In the genomic region with DNA sequence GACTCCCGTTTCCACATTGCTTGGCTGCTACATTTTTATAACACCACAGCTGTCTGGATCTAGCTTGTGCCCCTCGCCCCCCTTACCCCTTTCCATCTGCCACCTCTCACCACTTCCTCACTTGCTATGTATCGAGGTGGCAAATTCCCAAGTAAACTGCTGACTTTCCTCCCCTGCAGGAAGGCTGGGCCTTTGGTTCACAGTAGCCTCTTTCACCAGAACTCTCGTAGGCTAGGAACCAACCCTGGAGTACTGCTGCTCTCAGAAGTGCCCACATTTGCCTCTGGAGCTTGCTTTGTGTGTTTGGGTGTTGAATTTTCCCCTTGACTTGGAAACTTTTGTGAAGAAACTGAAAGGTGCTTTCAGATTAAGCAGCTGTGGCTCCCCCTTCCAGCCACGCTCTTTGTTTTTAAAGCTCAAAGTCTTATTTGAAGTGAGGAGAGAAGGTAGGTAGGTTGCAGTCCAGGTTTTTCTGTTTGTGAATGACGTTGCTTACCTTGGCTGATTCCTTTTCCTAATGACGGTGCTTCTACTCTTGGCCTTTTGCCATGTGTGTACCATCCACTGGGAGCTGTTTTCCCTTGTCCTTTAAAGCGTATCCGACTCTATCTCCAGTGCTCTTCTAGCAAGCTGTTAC, we compare ENCODE assay signal across 8 cellular contexts.
DNase-seq lines count a peak whose midpoint lies in the region; ATAC-seq and TF ChIP-seq lines count a peak whose summit lies in the region.

No MANE protein-coding gene starts in this region.

- H3K4me3 ChIP-seq in LNCaP clone FGC (ENCODE audit: low read depth, low read length): no peak overlapping the region
- H3K4me3 ChIP-seq in stomach: peak overlapping the region in 1 of 4 donors; percentile 6
- H3K4me3 ChIP-seq in brain microvascular endothelial cell (ENCODE audit: low read depth, low read length): no peak overlapping the region

- ATAC-seq in left cardiac atrium: peak; percentile 58 to 75

- intact Hi-C loops in left cardiac atrium (cut with DNase I) (no loop called here), stomach (cut with DNase I; ENCODE audit: low total_unique reads) (no loop called here)

- 14 to 23% (median 19%) methylated on average over 9 of the region's 9 CpGs for WGBS in stomach, 5 donors

- H3K36me3 ChIP-seq in stomach: no peaks in the 10 kb centered on the region
- no peaks in the 10 kb centered on the region for H3K36me3 ChIP-seq in brain microvascular endothelial cell (replicated peaks)

- H3K4me1 ChIP-seq in stomach: peaks cover 21 to 39% (median 29%) of the 10 kb centered on the region in 4 donors

- DNase-seq in Ammon's horn (ENCODE audit: low spot score) (peak; percentile 48), LNCaP clone FGC (ENCODE audit: low read depth) (peak; percentile 80), left cardiac atrium (no peak), stomach (peak; percentile 39), middle frontal gyrus (ENCODE audit: extremely low spot score, low spot score) (no peak), brain microvascular endothelial cell (no peak)
- peak; percentile 6 for DNase-seq in activated CD4-positive, alpha-beta T cell treated with anti-CD3 and anti-CD28 coated beads, Interleukin-2, amount 50 U/mL, for 1 hour
- DNase-seq in activated CD4-positive, CD25-positive, alpha-beta regulatory T cell treated with anti-CD3 and anti-CD28 coated beads, Interleukin-2, amount 50 U/mL, for 72 hours: no peak

- H3K27ac ChIP-seq in stomach (peak overlapping the region; percentile 26 to 90 (median 77)), brain microvascular endothelial cell (no peak overlapping the region)

- no peak for TF ChIP-seq CTCF in LNCaP clone FGC (IDR thresholded peaks at IDR 0.05; ENCODE audit: control insufficient read depth, extremely low read depth, insufficient read depth)
- TF ChIP-seq CTCF in stomach (IDR thresholded peaks at IDR 0.05): no peak
- TF ChIP-seq CTCF in brain microvascular endothelial cell (IDR thresholded peaks at IDR 0.05; ENCODE audit: low read depth, low read length, missing control alignments): no peak

- H3K9me3 ChIP-seq in stomach: peaks cover 0 to under 1% (median 0%) of the 10 kb centered on the region in 4 donors

- no peak for TF ChIP-seq POLR2A in stomach (IDR thresholded peaks at IDR 0.05)

- no peak for TF ChIP-seq EP300 in stomach (IDR thresholded peaks at IDR 0.05)

- no peaks in the 10 kb centered on the region for H3K27me3 ChIP-seq in stomach
- no peaks in the 10 kb centered on the region for H3K27me3 ChIP-seq in brain microvascular endothelial cell (replicated peaks)

- in situ Hi-C loops in brain microvascular endothelial cell (cut with HindIII; ENCODE audit: low pct_ligation_motif_present, low sequenced_read_pairs): no loop called here

Comparison
In these comparisons a context has a peak if more than half of its experiments do, and no peak if none do; other contexts are left out.
1. DNase-seq: peak in Ammon's horn (single experiment), LNCaP clone FGC (single experiment), activated CD4-positive, alpha-beta T cell treated with anti-CD3 and anti-CD28 coated beads, Interleukin-2, amount 50 U/mL, for 1 hour (single experiment) and stomach (single experiment); none in left cardiac atrium (single experiment), middle frontal gyrus (single experiment), brain microvascular endothelial cell (single experiment) and activated CD4-positive, CD25-positive, alpha-beta regulatory T cell treated with anti-CD3 and anti-CD28 coated beads, Interleukin-2, amount 50 U/mL, for 72 hours (single experiment).